15 cellular contexts compared by ENCODE assay signal in the genomic region with DNA sequence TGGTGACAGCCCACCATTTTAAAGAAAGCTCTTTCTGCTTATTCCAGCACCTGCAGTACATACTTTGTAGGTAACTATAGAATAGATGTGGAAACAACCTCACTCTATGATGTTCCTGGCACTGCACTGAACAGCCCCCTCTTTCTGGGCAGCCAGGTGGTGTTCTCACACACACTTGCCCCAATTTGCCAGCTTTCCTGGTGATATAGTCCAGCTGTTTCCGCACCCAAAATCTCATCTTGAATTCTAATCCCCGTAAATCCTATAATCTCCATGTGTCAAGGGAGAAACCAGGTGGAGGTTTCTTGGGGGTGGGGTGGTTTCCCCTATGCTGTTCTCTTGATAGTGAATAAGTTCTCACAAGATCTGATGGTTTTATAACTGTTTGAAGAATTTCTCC.
DNase-seq lines count a peak whose midpoint lies in the region; ATAC-seq and TF ChIP-seq lines count a peak whose summit lies in the region.
"Had no signal": no experiment of that assay in that cellular context is flagged by ENCODE, and none has a peak within 500 bp of the region (broad histone marks: within the 10 kb centered on the region; RNA-seq: fewer than 3 reads in every experiment).

No MANE protein-coding gene starts in this region.

- H3K27ac Mint-ChIP-seq in Caco-2 (ENCODE audit: unreplicated experiment) (peak overlapping the region; percentile 53), endodermal cell (peak overlapping the region; percentile 76), neural progenitor cell (no peak overlapping the region), WTC11 (no peak overlapping the region)
- H3K27ac Mint-ChIP-seq: CD4-positive, alpha-beta T cell had no signal

- H3K27me3 ChIP-seq in Caco-2 (replicated peaks; ENCODE audit: control insufficient read depth, insufficient read depth, low read length) (no peaks in the 10 kb centered on the region), endodermal cell (ENCODE audit: control insufficient read depth, insufficient read depth, low read length, poor library complexity, severe bottlenecking) (no peaks in the 10 kb centered on the region), neural progenitor cell (no peaks in the 10 kb centered on the region)

- H3K9me3 Mint-ChIP-seq in Caco-2 (ENCODE audit: unreplicated experiment) (no peaks in the 10 kb centered on the region), endodermal cell (peaks cover 7% of the 10 kb centered on the region), neural progenitor cell (no peaks in the 10 kb centered on the region), WTC11 (peaks cover 9% of the 10 kb centered on the region; the same call in 1 of the 2 replicates)
- H3K9me3 Mint-ChIP-seq: CD4-positive, alpha-beta T cell had no signal

- no peaks in the 10 kb centered on the region for H3K79me2 ChIP-seq in neural progenitor cell (ENCODE audit: low read depth)

- TF ChIP-seq CTCF in Caco-2 (IDR thresholded peaks at IDR 0.05; ENCODE audit: insufficient read depth in 1 of 2, low read depth in 1 of 2, low read length in 1 of 2, severe bottlenecking in 1 of 2, unreplicated experiment in 1 of 2) (no peak), endodermal cell (conservative IDR thresholded peaks at IDR 0.05) (no peak), neural progenitor cell (IDR thresholded peaks at IDR 0.05) (no peak), WTC11 (IDR thresholded peaks at IDR 0.05) (no peak)

- H3K36me3 Mint-ChIP-seq in Caco-2 (ENCODE audit: insufficient read depth, unreplicated experiment) (peaks cover 6% of the 10 kb centered on the region), endodermal cell (ENCODE audit: low read depth) (no peaks in the 10 kb centered on the region), neural progenitor cell (no peaks in the 10 kb centered on the region), WTC11 (no peaks in the 10 kb centered on the region)

- peaks cover 16% of the 10 kb centered on the region for H3F3A ChIP-seq in neural progenitor cell (ENCODE audit: low read depth)

- peak overlapping the region; percentile 2 for H3K4me2 ChIP-seq in neural progenitor cell
- H3K4me2 ChIP-seq: A549 had no signal

- H3K27ac ChIP-seq in endodermal cell (ENCODE audit: low read depth, low read length) = no peak overlapping the region
- no peak overlapping the region for H3K27ac ChIP-seq in neural progenitor cell
- H3K27ac ChIP-seq: 22Rv1, A549, C4-2B, GM23248 had no signal

- H3K27me3 Mint-ChIP-seq in Caco-2 (ENCODE audit: insufficient read depth, unreplicated experiment) = no peaks in the 10 kb centered on the region
- H3K27me3 Mint-ChIP-seq in endodermal cell (ENCODE audit: insufficient read depth) = no peaks in the 10 kb centered on the region
- H3K27me3 Mint-ChIP-seq in neural progenitor cell (ENCODE audit: insufficient read depth, low read depth) = peaks cover 2% of the 10 kb centered on the region
- no peaks in the 10 kb centered on the region for H3K27me3 Mint-ChIP-seq in WTC11 (ENCODE audit: low read depth)
- H3K27me3 Mint-ChIP-seq: CD4-positive, alpha-beta T cell had no signal

- intact Hi-C loops in Caco-2 (cut with micrococcal nuclease; ENCODE audit: unreplicated experiment) = no loop called here

- peaks cover 29% of the 10 kb centered on the region for H3K4me1 ChIP-seq in Caco-2
- H3K4me1 ChIP-seq in endodermal cell (ENCODE audit: control insufficient read depth, insufficient read depth, low read length) = peaks cover 26% of the 10 kb centered on the region
- H3K4me1 ChIP-seq in neural progenitor cell = peaks cover 46% of the 10 kb centered on the region
- H3K4me1 ChIP-seq: A549, HAP-1 had no signal

- H3K4me3 ChIP-seq in Caco-2 (ENCODE audit: low read depth, low read length) = no peak overlapping the region
- peak overlapping the region; percentile 53 for H3K4me3 ChIP-seq in endodermal cell (ENCODE audit: low read length)
- no peak overlapping the region for H3K4me3 ChIP-seq in neural progenitor cell
- H3K4me3 ChIP-seq: A549, GM23248, HAP-1 had no signal

- peak overlapping the region; percentile 7 for H3K9ac ChIP-seq in endodermal cell (ENCODE audit: extremely low read depth, low read length, poor library complexity, severe bottlenecking)
- no peak overlapping the region for H3K9ac ChIP-seq in neural progenitor cell
- H3K9ac ChIP-seq: GM23248 had no signal

- no peaks in the 10 kb centered on the region for H4K20me1 ChIP-seq in neural progenitor cell (ENCODE audit: low read depth)

- H3K36me3 ChIP-seq in Caco-2 (ENCODE audit: control insufficient read depth, insufficient read depth, low read length) (no peaks in the 10 kb centered on the region), endodermal cell (ENCODE audit: control insufficient read depth, insufficient read depth, low read length) (no peaks in the 10 kb centered on the region), neural progenitor cell (no peaks in the 10 kb centered on the region)
- H3K36me3 ChIP-seq: HAP-1 had no signal

- CTCF ChIA-PET in Caco-2 (lab: Charles Lee) = no interaction called here
- CTCF ChIA-PET in WTC11 (lab: Charles Lee) = interaction anchor here (0.7 kb wide), 1 partner anchor 378 kb away, joined by 3 read pairs; no protein-coding TSS in a partner anchor

- POLR2A ChIA-PET in Caco-2 (lab: Charles Lee) (interaction anchor here (0.7 kb wide), 1 partner anchor 158 kb away, joined by 3 read pairs; no protein-coding TSS in a partner anchor), WTC11 (lab: Charles Lee) (no interaction called here)

- H3K4me1 Mint-ChIP-seq in Caco-2 (ENCODE audit: low read depth, unreplicated experiment) (peaks cover 23% of the 10 kb centered on the region), endodermal cell (peaks cover 56% of the 10 kb centered on the region), neural progenitor cell (peaks cover 4% of the 10 kb centered on the region), WTC11 (peaks cover 18% of the 10 kb centered on the region)

- DNase-seq in Caco-2 = no peak
- peak; percentile 91 for DNase-seq in NCI-H524 treated with DMSO at 0.1 percent for 48 hours (lab: John Stamatoyannopoulos, UW)
- DNase-seq in endodermal cell = no peak
- no peak for DNase-seq in neural progenitor cell (ENCODE audit: low spot score)
- no peak for DNase-seq in SKM-1 (lab: John Stamatoyannopoulos, UW; ENCODE audit: unreplicated experiment)
- DNase-seq in WTC11 (ENCODE audit: low spot score) = no peak
- DNase-seq: AML-193; CD4-positive, alpha-beta T cell; GM23248; IMR-90 had no signal

- ATAC-seq in HG03469 (IDR thresholded peaks at IDR 0.05; ENCODE audit: unreplicated experiment) (no peak), WTC11 (no peak)
- ATAC-seq: A549 had no signal

- H3K9me3 ChIP-seq in Caco-2 (peaks cover 18% of the 10 kb centered on the region), endodermal cell (ENCODE audit: control insufficient read depth, low read length) (peaks cover 8% of the 10 kb centered on the region), neural progenitor cell (ENCODE audit: low read depth) (no peaks in the 10 kb centered on the region)
- H3K9me3 ChIP-seq: A549, HAP-1 had no signal

- BruUV-seq in Caco-2 (replicated peaks; lab: Mats Ljungman, UMichigan) = no TSS peak

- H3K4me3 Mint-ChIP-seq in Caco-2 (ENCODE audit: unreplicated experiment) (no peak overlapping the region), endodermal cell (peak overlapping the region; percentile 24), neural progenitor cell (no peak overlapping the region), WTC11 (no peak overlapping the region)
- H3K4me3 Mint-ChIP-seq: CD4-positive, alpha-beta T cell had no signal

- 54% methylated on average over 2 of the region's 2 CpGs; no CpG with 5 or more reads in 1 of the 2 experiments for WGBS in endodermal cell (ENCODE audit: insufficient coverage in 1 of 2, insufficient read length in 1 of 2), 2 experiments

- H2AFZ ChIP-seq in neural progenitor cell (replicated peaks) = no peak overlapping the region
- H2AFZ ChIP-seq: GM23248 had no signal

TF ChIP-seq in WTC11, 78 proteins besides CTCF, POLR2A, EP300 and RAD21:
- TF ChIP-seq, protein P1, sequence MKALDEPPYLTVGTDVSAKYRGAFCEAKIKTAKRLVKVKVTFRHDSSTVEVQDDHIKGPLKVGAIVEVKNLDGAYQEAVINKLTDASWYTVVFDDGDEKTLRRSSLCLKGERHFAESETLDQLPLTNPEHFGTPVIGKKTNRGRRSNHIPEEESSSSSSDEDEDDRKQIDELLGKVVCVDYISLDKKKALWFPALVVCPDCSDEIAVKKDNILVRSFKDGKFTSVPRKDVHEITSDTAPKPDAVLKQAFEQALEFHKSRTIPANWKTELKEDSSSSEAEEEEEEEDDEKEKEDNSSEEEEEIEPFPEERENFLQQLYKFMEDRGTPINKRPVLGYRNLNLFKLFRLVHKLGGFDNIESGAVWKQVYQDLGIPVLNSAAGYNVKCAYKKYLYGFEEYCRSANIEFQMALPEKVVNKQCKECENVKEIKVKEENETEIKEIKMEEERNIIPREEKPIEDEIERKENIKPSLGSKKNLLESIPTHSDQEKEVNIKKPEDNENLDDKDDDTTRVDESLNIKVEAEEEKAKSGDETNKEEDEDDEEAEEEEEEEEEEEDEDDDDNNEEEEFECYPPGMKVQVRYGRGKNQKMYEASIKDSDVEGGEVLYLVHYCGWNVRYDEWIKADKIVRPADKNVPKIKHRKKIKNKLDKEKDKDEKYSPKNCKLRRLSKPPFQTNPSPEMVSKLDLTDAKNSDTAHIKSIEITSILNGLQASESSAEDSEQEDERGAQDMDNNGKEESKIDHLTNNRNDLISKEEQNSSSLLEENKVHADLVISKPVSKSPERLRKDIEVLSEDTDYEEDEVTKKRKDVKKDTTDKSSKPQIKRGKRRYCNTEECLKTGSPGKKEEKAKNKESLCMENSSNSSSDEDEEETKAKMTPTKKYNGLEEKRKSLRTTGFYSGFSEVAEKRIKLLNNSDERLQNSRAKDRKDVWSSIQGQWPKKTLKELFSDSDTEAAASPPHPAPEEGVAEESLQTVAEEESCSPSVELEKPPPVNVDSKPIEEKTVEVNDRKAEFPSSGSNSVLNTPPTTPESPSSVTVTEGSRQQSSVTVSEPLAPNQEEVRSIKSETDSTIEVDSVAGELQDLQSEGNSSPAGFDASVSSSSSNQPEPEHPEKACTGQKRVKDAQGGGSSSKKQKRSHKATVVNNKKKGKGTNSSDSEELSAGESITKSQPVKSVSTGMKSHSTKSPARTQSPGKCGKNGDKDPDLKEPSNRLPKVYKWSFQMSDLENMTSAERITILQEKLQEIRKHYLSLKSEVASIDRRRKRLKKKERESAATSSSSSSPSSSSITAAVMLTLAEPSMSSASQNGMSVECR (CRISPR knock-in tag; IDR thresholded peaks at IDR 0.05; ENCODE audit: borderline replicate concordance) = no peak
- TF ChIP-seq ZNF317 (CRISPR knock-in tag; IDR thresholded peaks at IDR 0.05; ENCODE audit: borderline replicate concordance, low read depth) = no peak
- TF ChIP-seq, protein P2, sequence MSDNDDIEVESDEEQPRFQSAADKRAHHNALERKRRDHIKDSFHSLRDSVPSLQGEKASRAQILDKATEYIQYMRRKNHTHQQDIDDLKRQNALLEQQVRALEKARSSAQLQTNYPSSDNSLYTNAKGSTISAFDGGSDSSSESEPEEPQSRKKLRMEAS (CRISPR knock-in tag; IDR thresholded peaks at IDR 0.05) = no peak

Comparison
In these comparisons a context has a peak if more than half of its experiments do, and no peak if none do; other contexts are left out.
1. H3K27ac Mint-ChIP-seq: peak in Caco-2 (single experiment) and endodermal cell (single experiment); none in neural progenitor cell (single experiment) and WTC11 (single experiment).